Comparison of ENCODE assay signal across 8 cellular contexts in the genomic region with DNA sequence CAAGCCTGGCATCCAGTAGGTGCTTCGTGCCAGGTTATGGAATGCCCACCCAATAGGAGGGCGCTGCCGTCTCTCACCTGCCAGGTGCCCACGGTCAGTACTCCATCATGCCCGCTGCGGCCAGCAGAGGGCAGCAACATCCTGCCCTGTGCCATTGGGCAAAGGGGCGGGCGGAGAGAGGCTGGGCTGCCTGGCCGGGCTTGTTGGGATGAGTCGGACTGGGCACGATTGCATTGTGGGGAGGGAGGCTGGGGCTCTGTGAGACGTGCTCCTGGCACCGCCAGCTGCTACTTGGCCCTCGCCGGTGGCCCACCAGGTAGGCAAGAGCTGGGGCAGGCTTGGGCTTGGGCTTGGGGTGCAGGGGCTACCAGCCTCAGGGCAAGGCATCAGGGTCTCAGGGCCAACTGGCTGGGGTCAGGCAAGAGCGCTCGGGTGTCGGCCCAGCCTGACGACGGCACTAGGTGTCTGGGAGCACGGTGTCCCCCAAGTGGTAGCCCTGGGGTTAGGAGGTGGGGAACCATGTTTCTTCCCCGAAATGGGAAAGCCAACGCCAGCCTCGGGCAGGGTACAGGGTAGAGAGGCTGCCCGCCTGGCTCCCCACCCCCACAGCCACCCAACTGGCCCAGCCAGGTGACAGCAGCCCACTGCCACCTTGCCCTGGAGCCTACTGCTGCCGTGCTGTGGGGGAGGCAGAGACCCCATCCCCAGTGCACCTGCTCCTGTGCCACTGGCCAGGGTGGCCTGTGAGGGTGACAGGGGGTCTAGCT. TPM values are rescaled to one million over a fixed set of nuclear protein-coding genes. Genes with fewer than 3 reads are reported as not detected.
DNase-seq lines count a peak whose midpoint lies in the region; ATAC-seq, FAIRE-seq and TF ChIP-seq lines count a peak whose summit lies in the region.

PLXNB3 (plus strand) TSS at position 261 of the 767 bp plus-strand sequence. CDS start 1,287 bp downstream, outside the sequence.

- FAIRE-seq in HTR-8/SVneo (lab: Jason Lieb, UNC) = peak; percentile 80

- H3K9me3 Mint-ChIP-seq in activated T-cell treated with anti-CD3 and anti-CD28 coated beads, Interleukin-2, amount 50 U/mL, for 4 hours = no peaks in the 10 kb centered on the region
- no peaks in the 10 kb centered on the region for H3K9me3 Mint-ChIP-seq in naive B cell

- DNase-seq in GM04504 (ENCODE audit: low read depth) (peak; percentile 44), HTR-8/SVneo (ENCODE audit: insufficient read length, low spot score) (peak; percentile 77), naive B cell (peak; percentile 67)
- DNase-seq in activated T-cell treated with anti-CD3 and anti-CD28 coated beads, Interleukin-2, amount 50 U/mL, for 4 hours = peak; percentile 78
- peak; percentile 47 to 55 for DNase-seq in stimulated activated CD8-positive, alpha-beta memory T cell treated with anti-CD3 and anti-CD28 coated beads, Interleukin-7, amount 100 ng/mL, for 48 hours (ENCODE audit: extremely low read depth in 1 of 2, low read depth in 1 of 2)

- H3K4me1 Mint-ChIP-seq in activated T-cell treated with anti-CD3 and anti-CD28 coated beads, Interleukin-2, amount 50 U/mL, for 4 hours (ENCODE audit: low read depth) = peaks cover 7% of the 10 kb centered on the region
- H3K4me1 Mint-ChIP-seq in naive B cell = peaks cover 11 to 22% (median 12%) of the 10 kb centered on the region in 3 donors

- H3K27me3 ChIP-seq in OCI-LY3 (ENCODE audit: low read depth, low read length) = no peaks in the 10 kb centered on the region

- H3K4me3 ChIP-seq in OCI-LY3 (ENCODE audit: low read length) = peak within 1 kb of the TSS; percentile 70

- H3K4me3 Mint-ChIP-seq in activated T-cell treated with anti-CD3 and anti-CD28 coated beads, Interleukin-2, amount 50 U/mL, for 4 hours = no peak within 1 kb of the TSS
- H3K4me3 Mint-ChIP-seq in naive B cell = peak within 1 kb of the TSS in 2 of 8 donors; percentile 10 to 13

- H3K4me1 ChIP-seq in OCI-LY3 (ENCODE audit: low read length) = peaks cover 13% of the 10 kb centered on the region; the same call in 1 of the 2 replicates

- H3K27ac Mint-ChIP-seq in naive B cell = peak within 1 kb of the TSS in 2 of 6 donors; percentile 42 to 78

- no peaks in the 10 kb centered on the region for H3K79me2 ChIP-seq in OCI-LY3 (ENCODE audit: low read length)

- H2AFZ ChIP-seq in OCI-LY3 (ENCODE audit: low read depth, low read length) = no peak within 1 kb of the TSS

- H4K20me1 ChIP-seq in OCI-LY3 (ENCODE audit: insufficient read depth, low read length) = no peaks in the 10 kb centered on the region

- no peak within 1 kb of the TSS for H3K27ac ChIP-seq in OCI-LY3 (ENCODE audit: low read length)

- H3K36me3 Mint-ChIP-seq in activated T-cell treated with anti-CD3 and anti-CD28 coated beads, Interleukin-2, amount 50 U/mL, for 4 hours (ENCODE audit: insufficient read depth) = no peaks in the 10 kb centered on the region
- H3K36me3 Mint-ChIP-seq in naive B cell = no peaks in the 10 kb centered on the region

- H3K4me2 ChIP-seq in OCI-LY3 (ENCODE audit: low read length) = peak within 1 kb of the TSS; percentile 77

- H3K9me3 ChIP-seq in OCI-LY3 (ENCODE audit: insufficient read depth, low read length) = no peaks in the 10 kb centered on the region

- H3K9ac ChIP-seq in OCI-LY3 (ENCODE audit: low read length) = peak within 1 kb of the TSS; percentile 20; the same call in 1 of the 2 replicates

- H3K36me3 ChIP-seq in OCI-LY3 (replicated peaks; ENCODE audit: low read depth, low read length) = no peaks in the 10 kb centered on the region

- ATAC-seq in activated T-cell treated with anti-CD3 and anti-CD28 coated beads, Interleukin-2, amount 50 U/mL, for 4 hours = peak; percentile 79 to 81
- ATAC-seq in esophagus mucosa (peak; percentile 88), naive B cell (ENCODE audit: low read depth in 2 of 2) (peak; percentile 88 to 89), HG03521 (IDR thresholded peaks at IDR 0.05; ENCODE audit: unreplicated experiment) (no peak)

- no peaks in the 10 kb centered on the region for H3K27me3 Mint-ChIP-seq in activated T-cell treated with anti-CD3 and anti-CD28 coated beads, Interleukin-2, amount 50 U/mL, for 4 hours (ENCODE audit: low read depth)
- H3K27me3 Mint-ChIP-seq in naive B cell = peaks cover 0 to 6% (median 0%) of the 10 kb centered on the region in 3 donors

- peak; percentile 82 for TF ChIP-seq CTCF in OCI-LY3 (IDR thresholded peaks at IDR 0.05; ENCODE audit: low read depth, low read length)

RNA-seq across cellular contexts. Expression of gene PLXNB3, which starts in this region (rescaled TPM):
- total RNA-seq in activated T-cell treated with anti-CD3 and anti-CD28 coated beads, Interleukin-2, amount 50 U/mL, for 4 hours = under 1 TPM; 0.40 to 0.66 (median 0.46) TPM
- 11.2 TPM for total RNA-seq in esophagus mucosa
- under 1 TPM in 1 of 6 donors, not detected in 5; 0.71 TPM for polyA plus RNA-seq in naive B cell (ENCODE audit: low read depth in 6 of 6)

Comparison
In these comparisons a context has a peak if more than half of its experiments do, and no peak if none do; other contexts are left out.
1. Peak in DNase-seq and ATAC-seq in activated T-cell treated with anti-CD3 and anti-CD28 coated beads, Interleukin-2, amount 50 U/mL, for 4 hours; RNA of the gene not detected or under 1 TPM.
2. Peak in DNase-seq and ATAC-seq in naive B cell; RNA of the gene not detected or under 1 TPM.